In genomic region chr12:48165089-48166031, GRCh38 we compare ENCODE assay signal across 8 cellular contexts. TPM values are rescaled to one million over a fixed set of nuclear protein-coding genes. Genes with fewer than 3 reads are reported as not detected.
DNase-seq lines count a peak whose midpoint lies in the region; ATAC-seq, FAIRE-seq and TF ChIP-seq lines count a peak whose summit lies in the region.

No MANE protein-coding gene starts in this region.

- no peaks in the 10 kb centered on the region for H3K9me3 Mint-ChIP-seq in stimulated activated naive CD8-positive, alpha-beta T cell treated with anti-CD3 and anti-CD28 coated beads, Interleukin-15, amount 100 ng/mL, for 72 hours

- H3K27ac ChIP-seq in SJSA1 (no peak overlapping the region), kidney (ENCODE audit: low read depth in 2 of 2, low read length in 2 of 2) (no peak overlapping the region)

- H3K4me1 ChIP-seq in SJSA1 (replicated peaks) (no peaks in the 10 kb centered on the region), kidney (ENCODE audit: control insufficient read depth in 1 of 2, insufficient read depth in 1 of 2, low read depth in 1 of 2, low read length in 2 of 2) (no peaks in the 10 kb centered on the region)

- in situ Hi-C loops in T47D (cut with HindIII; ENCODE audit: low pct_unique_long_range_greater_than_20kb, low sequenced_read_pairs): no loop called here

- intact Hi-C loops in kidney (cut with DNase I): no loop called here

- FAIRE-seq in kidney (lab: Jason Lieb, UNC): peak; percentile 91

- H3K9ac ChIP-seq in kidney (ENCODE audit: low read length in 2 of 2): no peak overlapping the region

- H3K27me3 Mint-ChIP-seq in stimulated activated naive CD8-positive, alpha-beta T cell treated with anti-CD3 and anti-CD28 coated beads, Interleukin-15, amount 100 ng/mL, for 72 hours: peaks cover 15% of the 10 kb centered on the region

- H3K27me3 ChIP-seq in SJSA1 (replicated peaks): no peaks in the 10 kb centered on the region

- peak; percentile 70 for ATAC-seq in stimulated activated naive CD8-positive, alpha-beta T cell treated with anti-CD3 and anti-CD28 coated beads, Interleukin-15, amount 100 ng/mL, for 72 hours
- ATAC-seq in GM18505 (IDR thresholded peaks at IDR 0.05; ENCODE audit: unreplicated experiment): no peak

- H3K4me3 Mint-ChIP-seq in stimulated activated naive CD8-positive, alpha-beta T cell treated with anti-CD3 and anti-CD28 coated beads, Interleukin-15, amount 100 ng/mL, for 72 hours: no peak overlapping the region

- H3K9me3 ChIP-seq in SJSA1 (replicated peaks) (0 out of 2 replicates have a peak, but pooled peaks cover 3% of the 10 kb centered on the region), kidney (ENCODE audit: control insufficient read depth in 1 of 2, low read length in 2 of 2) (no peaks in the 10 kb centered on the region)

- H3K4me3 ChIP-seq in SJSA1 (no peak overlapping the region), kidney (ENCODE audit: low read length in 2 of 2) (no peak overlapping the region)

- TF ChIP-seq CTCF in LNCAP (IDR thresholded peaks at IDR 0.05) (peak; percentile 95), kidney (IDR thresholded peaks at IDR 0.05; ENCODE audit: borderline replicate concordance, extremely low read depth, insufficient read depth) (peak; percentile 76)

- H3K4me1 Mint-ChIP-seq in stimulated activated naive CD8-positive, alpha-beta T cell treated with anti-CD3 and anti-CD28 coated beads, Interleukin-15, amount 100 ng/mL, for 72 hours: peaks cover 8% of the 10 kb centered on the region

- no peak for TF ChIP-seq POLR2A in GM18505 (IDR thresholded peaks at IDR 0.05; ENCODE audit: borderline replicate concordance, extremely low read depth, insufficient read depth, insufficient read length)

- no peak overlapping the region for H3K27ac Mint-ChIP-seq in stimulated activated naive CD8-positive, alpha-beta T cell treated with anti-CD3 and anti-CD28 coated beads, Interleukin-15, amount 100 ng/mL, for 72 hours

- peak in 2 of 3 donors; percentile 20 to 63 for DNase-seq in stimulated activated CD4-positive, alpha-beta T cell treated with anti-CD3 and anti-CD28 coated beads, Interleukin-12 subunit alpha, Interleukin-12 subunit beta, amount 100 ng/mL, for 48 hours (ENCODE audit: low read depth in 2 of 3, low spot score in 1 of 3)
- no peak for DNase-seq in stimulated activated CD4-positive, alpha-beta T cell treated with anti-CD3 and anti-CD28 coated beads, Interleukin-4, amount 100 ng/mL, for 1 hour
- DNase-seq in SJSA1 (ENCODE audit: low read depth in 1 of 2, low spot score in 2 of 2) (peak; percentile 96 to 97), T47D (ENCODE audit: low read depth in 1 of 2, low spot score in 1 of 2) (peak; percentile 71 to 81), kidney (no peak)
- DNase-seq in stimulated activated naive CD8-positive, alpha-beta T cell treated with anti-CD3 and anti-CD28 coated beads, Interleukin-15, amount 100 ng/mL, for 72 hours: peak; percentile 39 to 50

- no peaks in the 10 kb centered on the region for H3K36me3 ChIP-seq in SJSA1
- no peaks in the 10 kb centered on the region for H3K36me3 ChIP-seq in kidney (ENCODE audit: control insufficient read depth in 1 of 2, insufficient read depth in 2 of 2, low read length in 2 of 2)

RNA-seq across cellular contexts. Expression of gene ASB8, which starts 8.0 kb away (rescaled TPM):
- total RNA-seq in SJSA1 (2014; rRNA removed; shearing (Covaris generic)): 236 and 314 TPM in 2 replicates
- total RNA-seq in kidney: 40.5 TPM
- 27.3 TPM for polyA plus RNA-seq in kidney (ENCODE audit: insufficient read depth, low read depth, low replicate concordance)

RNA-seq across cellular contexts. Expression of gene CCDC184, which starts 18.1 kb away (rescaled TPM):
- 10.1 and 11.9 TPM in 2 replicates for total RNA-seq in SJSA1 (2014; rRNA removed; shearing (Covaris generic))
- total RNA-seq in kidney: 2.0 TPM
- 1.7 TPM for polyA plus RNA-seq in kidney (ENCODE audit: insufficient read depth, low read depth, low replicate concordance)

RNA-seq across cellular contexts. Expression of gene OR10AD1, which starts 37.7 kb away (rescaled TPM):
- total RNA-seq in SJSA1 (2014; rRNA removed; shearing (Covaris generic)): not detected in 2 replicates
- not detected for total RNA-seq in kidney
- polyA plus RNA-seq in kidney (ENCODE audit: insufficient read depth, low read depth, low replicate concordance): not detected

RNA-seq across cellular contexts. Expression of gene PFKM, which starts 46.2 kb away (rescaled TPM):
- 791 and 920 TPM in 2 replicates for total RNA-seq in SJSA1 (2014; rRNA removed; shearing (Covaris generic))
- 67.7 TPM for total RNA-seq in kidney
- 69.6 TPM for polyA plus RNA-seq in kidney (ENCODE audit: insufficient read depth, low read depth, low replicate concordance)

RNA-seq across cellular contexts. Expression of gene SENP1, which starts 59.5 kb away (rescaled TPM):
- 36.2 and 49.5 TPM in 2 replicates for total RNA-seq in SJSA1 (2014; rRNA removed; shearing (Covaris generic))
- 19.4 TPM for total RNA-seq in kidney
- 3.5 TPM for polyA plus RNA-seq in kidney (ENCODE audit: insufficient read depth, low read depth, low replicate concordance)

Comparison
In these comparisons a context has a peak if more than half of its experiments do, and no peak if none do; other contexts are left out.
1. DNase-seq: peak in stimulated activated CD4-positive, alpha-beta T cell treated with anti-CD3 and anti-CD28 coated beads, Interleukin-12 subunit alpha, Interleukin-12 subunit beta, amount 100 ng/mL, for 48 hours (2 of 3), SJSA1 (2 of 2), T47D (2 of 2) and stimulated activated naive CD8-positive, alpha-beta T cell treated with anti-CD3 and anti-CD28 coated beads, Interleukin-15, amount 100 ng/mL, for 72 hours (2 of 2); none in stimulated activated CD4-positive, alpha-beta T cell treated with anti-CD3 and anti-CD28 coated beads, Interleukin-4, amount 100 ng/mL, for 1 hour (single experiment) and kidney (single experiment).